1 cellular context compared by ENCODE assay signal in genomic region chr6:35328965-35329364, GRCh38. TPM values are rescaled to one million over a fixed set of nuclear protein-coding genes. Genes with fewer than 3 reads are reported as not detected.
"Had no signal": no experiment of that assay in that cellular context is flagged by ENCODE, and none has a peak within 500 bp of the region (broad histone marks: within the 10 kb centered on the region; RNA-seq: fewer than 3 reads in every experiment).

No MANE protein-coding gene starts in this region.

RNA-seq across cellular contexts. Expression of gene DEF6, which starts 31.3 kb away (rescaled TPM):
- total RNA-seq: myocyte had no signal
